In the genomic region with DNA sequence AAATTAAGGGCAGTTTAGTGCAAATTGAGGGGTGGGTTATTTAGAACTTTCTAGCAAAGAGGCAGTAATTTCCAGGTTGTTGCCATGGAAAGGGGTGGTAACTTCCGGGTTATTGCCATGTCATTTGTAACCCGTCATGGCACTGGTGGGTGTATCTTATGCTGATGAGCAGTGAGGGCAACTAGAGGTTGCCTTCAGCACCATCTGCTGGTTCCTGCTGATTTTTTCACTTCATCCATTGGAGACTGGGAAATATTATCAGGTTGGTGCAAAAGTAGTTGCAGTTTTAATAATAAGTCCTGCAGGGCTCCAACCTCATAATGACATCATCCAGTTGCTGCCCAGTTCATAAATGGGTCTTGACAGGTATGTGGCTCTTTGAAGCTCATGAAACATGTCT, we compare ENCODE assay signal across 15 cellular contexts. TPM values are rescaled to one million over a fixed set of nuclear protein-coding genes. Genes with fewer than 3 reads are reported as not detected.
DNase-seq lines count a peak whose midpoint lies in the region; ATAC-seq, FAIRE-seq and TF ChIP-seq lines count a peak whose summit lies in the region.
"Had no signal": no experiment of that assay in that cellular context is flagged by ENCODE, and none has a peak within 500 bp of the region (broad histone marks: within the 10 kb centered on the region; RNA-seq: fewer than 3 reads in every experiment).

No MANE protein-coding gene starts in this region.

- H3K4me2 ChIP-seq in PC-3 (ENCODE audit: low read length) = no peak overlapping the region

- no peak for TF ChIP-seq CTCF in PC-3 (conservative IDR thresholded peaks at IDR 0.05; ENCODE audit: low read depth, low read length)
- peak; percentile 21 for TF ChIP-seq CTCF in fibroblast of pulmonary artery (IDR thresholded peaks at IDR 0.05; ENCODE audit: low read length, missing control alignments)

- TF ChIP-seq POLR2A in H54 (IDR thresholded peaks at IDR 0.05; ENCODE audit: low read depth, low read length) = no peak

- no peaks in the 10 kb centered on the region for H3F3A ChIP-seq in PC-3 (ENCODE audit: low read length, unreplicated experiment)

- H3K27ac ChIP-seq in PC-3 (ENCODE audit: low read length) = no peak overlapping the region

- H2AFZ ChIP-seq in PC-3 (ENCODE audit: low read length) = no peak overlapping the region

- no peaks in the 10 kb centered on the region for H3K9me2 ChIP-seq in PC-3 (replicated peaks; ENCODE audit: low read length)

- H4K20me1 ChIP-seq in PC-3 (ENCODE audit: low read length) = no peaks in the 10 kb centered on the region

- in situ Hi-C loops in ACHN (cut with HindIII; ENCODE audit: low pct_ligation_motif_present, low pct_unique_long_range_greater_than_20kb, low sequenced_read_pairs) = no loop called here

- intact Hi-C loops in PC-3 (cut with micrococcal nuclease) = no loop called here

- no peaks in the 10 kb centered on the region for H3K9me3 ChIP-seq in PC-3 (ENCODE audit: low read length)

- peak; percentile 33 for FAIRE-seq in H54 (lab: Jason Lieb, UNC)
- FAIRE-seq: HTR-8/SVneo had no signal

- ATAC-seq in PC-3 (no peak), GM19328 (IDR thresholded peaks at IDR 0.05; ENCODE audit: unreplicated experiment) (no peak), GM21360 (IDR thresholded peaks at IDR 0.05; ENCODE audit: unreplicated experiment) (no peak)
- ATAC-seq: effector memory CD8-positive, alpha-beta T cell had no signal

- DNase-seq in ACHN = peak; percentile 18
- no peak for DNase-seq in H54 (ENCODE audit: insufficient read length, low spot score)
- peak; percentile 5 for DNase-seq in PC-3
- DNase-seq in fibroblast of pulmonary artery (ENCODE audit: low read depth) = peak; percentile 31
- DNase-seq in GM19238 (ENCODE audit: insufficient read length, low spot score) = no peak
- DNase-seq in CD1c-positive myeloid dendritic cell (ENCODE audit: extremely low spot score) = no peak
- DNase-seq: activated CD4-positive, alpha-beta memory T cell treated with anti-CD3 and anti-CD28 coated beads for 36 hours; AML-193; effector memory CD8-positive, alpha-beta T cell; naive B cell; NCI-H2171; stimulated activated CD4-positive, alpha-beta T cell treated with anti-CD3 and anti-CD28 coated beads, Interleukin-12 subunit alpha, Interleukin-12 subunit beta, amount 100 ng/mL, for 4 hours had no signal

- no peaks in the 10 kb centered on the region for H3K4me1 ChIP-seq in PC-3 (ENCODE audit: insufficient read depth, low read length)

- POLR2A ChIA-PET in PC-3 (lab: Charles Lee; ENCODE audit: unreplicated experiment) = no interaction called here

- H3K79me2 ChIP-seq in PC-3 (ENCODE audit: low read length) = no peaks in the 10 kb centered on the region

- H3K27me3 ChIP-seq in PC-3 (ENCODE audit: low read length) = no peaks in the 10 kb centered on the region

- H3K4me3 ChIP-seq in PC-3 (ENCODE audit: low read length) (no peak overlapping the region), fibroblast of pulmonary artery (replicated peaks; ENCODE audit: low read depth, low read length) (no peak overlapping the region)

- H3K9ac ChIP-seq in PC-3 (ENCODE audit: low read length) = no peak overlapping the region

- CTCF ChIA-PET in PC-3 (lab: Charles Lee) = no interaction called here

- H3K36me3 ChIP-seq in PC-3 (ENCODE audit: low read depth, low read length) = no peaks in the 10 kb centered on the region

- BruUV-seq in PC-3 (replicated peaks; lab: Mats Ljungman, UMichigan) = no TSS peak

RNA-seq across cellular contexts. Expression of a gene that starts 24.4 kb away (rescaled TPM):
- total RNA-seq in PC-3 (2014; rRNA removed) = not detected in 2 replicates
- total RNA-seq: activated CD4-positive, alpha-beta memory T cell treated with anti-CD3 and anti-CD28 coated beads for 36 hours had no signal

RNA-seq across cellular contexts. Expression of a gene that starts 27.6 kb away (rescaled TPM):
- not detected in 2 replicates for total RNA-seq in PC-3 (2014; rRNA removed)
- total RNA-seq: activated CD4-positive, alpha-beta memory T cell treated with anti-CD3 and anti-CD28 coated beads for 36 hours had no signal

RNA-seq across cellular contexts. Expression of a gene that starts 44.4 kb away (rescaled TPM):
- total RNA-seq in PC-3 (2014; rRNA removed) = not detected in 2 replicates
- total RNA-seq: activated CD4-positive, alpha-beta memory T cell treated with anti-CD3 and anti-CD28 coated beads for 36 hours had no signal

Comparison
In these comparisons a context has a peak if more than half of its experiments do, and no peak if none do; other contexts are left out.
1. DNase-seq: peak in ACHN (single experiment), PC-3 (single experiment) and fibroblast of pulmonary artery (single experiment); none in H54 (single experiment), GM19238 (single experiment) and CD1c-positive myeloid dendritic cell (single experiment).